16 cellular contexts compared by ENCODE assay signal in the genomic region with DNA sequence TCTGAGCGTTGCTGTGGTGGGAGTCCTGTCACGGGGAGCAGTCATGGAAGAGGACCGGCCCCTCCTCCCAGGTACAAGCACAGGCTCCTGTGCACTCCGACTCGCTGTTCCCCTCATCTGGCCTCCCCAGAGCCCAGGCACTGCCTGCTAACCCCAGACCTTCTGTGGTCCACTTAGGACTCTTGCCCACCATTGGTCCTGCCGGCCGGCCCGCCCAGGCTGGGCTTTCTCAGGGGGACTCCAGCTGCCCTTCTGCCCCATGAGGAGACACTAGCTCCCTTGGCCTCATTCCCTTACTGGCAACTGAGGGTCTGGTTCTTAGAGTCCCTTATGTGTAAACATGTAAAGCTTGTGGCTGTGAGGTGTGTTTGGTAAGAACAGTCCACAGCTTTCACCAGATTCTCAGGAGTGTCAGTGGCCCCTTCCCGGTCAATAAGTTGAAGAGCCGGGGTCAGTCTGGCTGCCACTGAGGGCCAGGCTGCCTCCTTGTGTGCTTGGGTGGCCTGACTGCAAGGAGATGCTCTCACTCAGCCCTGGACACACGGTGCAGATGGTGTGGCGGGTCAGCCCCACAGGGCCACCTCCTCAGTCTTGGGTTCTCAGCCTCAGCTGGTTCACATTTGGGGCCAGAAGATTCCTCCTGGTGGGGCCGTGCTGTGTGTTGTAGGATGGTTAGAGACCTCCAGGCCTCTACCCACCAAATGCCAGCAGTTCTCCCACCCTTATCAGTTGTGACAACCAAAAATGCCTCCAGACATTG.
"Had no signal": no experiment of that assay in that cellular context is flagged by ENCODE, and none has a peak within 500 bp of the region (broad histone marks: within the 10 kb centered on the region; RNA-seq: fewer than 3 reads in every experiment).

No MANE protein-coding gene starts in this region.

- H3K4me3 ChIP-seq: coronary artery, mucosa of descending colon, pancreas, smooth muscle cell, suprapubic skin, tibial artery had no signal

- H3K4me1 ChIP-seq: foreskin keratinocyte, pancreas, suprapubic skin, tibial artery had no signal

- ATAC-seq: foreskin keratinocyte; left cardiac atrium; left ventricle myocardium superior; mucosa of descending colon; naive thymus-derived CD8-positive, alpha-beta T cell; pancreas; stimulated activated naive CD8-positive, alpha-beta T cell treated with anti-CD3 and anti-CD28 coated beads, Interleukin-15, Interleukin-2, amounts not matched to agents 100 U/mL and 50 U/mL, for 24 hours had no signal

- H3K27me3 ChIP-seq: foreskin keratinocyte, pancreas, suprapubic skin, tibial artery had no signal

- DNase-seq: effector CD4-positive, alpha-beta T cell; erythroblast; foreskin keratinocyte; kidney; left cardiac atrium; left ventricle myocardium superior; mucosa of descending colon; naive thymus-derived CD8-positive, alpha-beta T cell; pancreas; right cardiac atrium; stimulated activated CD4-positive, alpha-beta T cell treated with anti-CD3 and anti-CD28 coated beads, Interleukin-2, amount 100 ng/mL, for 48 hours; stimulated activated naive CD8-positive, alpha-beta T cell treated with anti-CD3 and anti-CD28 coated beads, Interleukin-15, Interleukin-2, amounts not matched to agents 100 U/mL and 50 U/mL, for 24 hours; tibial artery had no signal

- H3K27ac ChIP-seq: coronary artery, foreskin keratinocyte, pancreas, suprapubic skin, tibial artery had no signal

- H3K4me2 ChIP-seq: smooth muscle cell had no signal

- H3K36me3 ChIP-seq: pancreas had no signal

- H3K9me3 ChIP-seq: mucosa of descending colon, pancreas, suprapubic skin, tibial artery had no signal
